8 cellular contexts compared by ENCODE assay signal in the genomic region with DNA sequence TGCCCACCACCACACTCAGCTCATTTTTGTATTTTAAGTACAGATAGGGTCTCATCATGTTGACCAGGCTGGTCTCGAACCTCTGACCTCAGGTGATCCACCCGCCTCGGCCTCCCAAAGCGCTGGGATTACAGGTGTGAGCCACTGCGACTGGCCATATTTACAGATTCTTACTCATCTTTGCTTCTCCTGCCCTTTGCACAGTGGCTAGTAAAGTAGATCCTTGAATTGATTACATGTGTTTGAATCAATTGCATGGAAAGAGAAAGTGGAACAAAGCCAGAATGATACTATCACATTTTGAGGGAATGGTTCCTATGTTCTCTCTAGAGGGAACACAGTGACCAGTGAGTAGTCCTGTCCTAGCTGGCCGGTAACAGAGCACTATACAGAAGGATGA.
"Had no signal": no experiment of that assay in that cellular context is flagged by ENCODE, and none has a peak within 500 bp of the region (broad histone marks: within the 10 kb centered on the region; RNA-seq: fewer than 3 reads in every experiment).

No MANE protein-coding gene starts in this region.

- H3K4me3 ChIP-seq: GM12878 had no signal

- FAIRE-seq: G401.6, GM12878, GM12891, GM12892, GM18507, GM19239 had no signal

- ATAC-seq: GM12878 had no signal

- DNase-seq: GDM1, GF-D8 had no signal
